9 cellular contexts compared by ENCODE assay signal in the genomic region with DNA sequence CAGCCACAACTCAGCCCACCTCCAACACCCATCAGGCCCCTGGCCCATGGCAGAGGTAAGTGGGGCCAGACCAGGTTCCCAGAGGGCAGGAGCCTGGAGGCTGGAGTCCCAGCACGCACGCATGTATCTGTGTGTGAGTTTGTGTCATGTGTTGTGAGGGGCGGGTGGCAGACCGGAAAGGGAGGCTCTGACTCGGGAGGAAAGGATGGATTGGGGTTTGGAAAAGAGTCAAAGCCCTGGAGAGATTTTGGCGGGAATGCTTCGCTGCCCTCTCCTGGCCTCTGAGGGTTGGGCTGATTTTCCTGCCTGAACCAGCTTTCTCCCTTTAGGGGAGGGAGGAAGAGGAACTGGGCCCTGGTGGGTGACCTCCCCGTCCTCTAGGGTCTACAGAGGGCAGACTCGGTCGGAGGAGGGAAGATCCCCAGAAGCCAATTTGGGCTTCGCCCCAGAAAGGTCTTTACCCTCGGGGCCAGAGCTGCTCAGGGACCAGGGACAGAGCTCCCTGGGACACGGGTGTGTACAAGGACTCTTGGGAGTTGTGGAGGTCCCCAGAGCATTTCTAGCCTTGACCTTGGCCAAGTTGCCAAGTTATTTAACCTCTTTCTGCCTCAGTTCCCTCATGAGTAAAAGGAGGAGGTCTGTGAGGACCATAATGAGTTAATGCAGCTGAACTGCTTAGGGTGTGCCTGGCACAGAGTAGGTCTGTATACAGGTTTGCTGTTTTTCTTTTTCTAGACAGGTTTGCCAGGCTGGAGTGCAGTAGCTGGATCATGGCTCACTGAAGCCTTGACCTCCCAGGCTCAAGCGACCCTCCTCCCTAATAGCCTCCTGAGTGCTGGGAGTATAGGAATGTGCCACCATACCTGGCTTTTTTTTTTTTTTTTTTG. TPM values are rescaled to one million over a fixed set of nuclear protein-coding genes. Genes with fewer than 3 reads are reported as not detected.
DNase-seq lines count a peak whose midpoint lies in the region; ATAC-seq and TF ChIP-seq lines count a peak whose summit lies in the region.
"Had no signal": no experiment of that assay in that cellular context is flagged by ENCODE, and none has a peak within 500 bp of the region (broad histone marks: within the 10 kb centered on the region; RNA-seq: fewer than 3 reads in every experiment).

No MANE protein-coding gene starts in this region.

- H3K36me3 ChIP-seq in brain microvascular endothelial cell (replicated peaks) (no peaks in the 10 kb centered on the region), right lobe of liver (no peaks in the 10 kb centered on the region), Peyer's patch (no peaks in the 10 kb centered on the region)

- peak; percentile 45 to 58 (median 48) for ATAC-seq in right lobe of liver

- H3K4me1 ChIP-seq in right lobe of liver: no peaks in the 10 kb centered on the region
- H3K4me1 ChIP-seq in Peyer's patch: peaks cover 0 to 27% (median under 1%) of the 10 kb centered on the region in 4 donors

- H3K9me3 ChIP-seq in right lobe of liver (no peaks in the 10 kb centered on the region), Peyer's patch (no peaks in the 10 kb centered on the region)

- DNase-seq in DMS79 treated with DMSO at 0.1 percent for 48 hours (lab: John Stamatoyannopoulos, UW): peak; percentile 10
- no peak for DNase-seq in DMS79 (lab: John Stamatoyannopoulos, UW)
- DNase-seq in NCI-H1417 (lab: John Stamatoyannopoulos, UW): peak; percentile 18 to 87 (median 66)
- DNase-seq in brain microvascular endothelial cell: no peak
- DNase-seq in right lobe of liver: no peak
- no peak for DNase-seq in Peyer's patch
- DNase-seq in NCI-H1048 (lab: John Stamatoyannopoulos, UW): no peak
- DNase-seq in stimulated activated CD4-positive, alpha-beta T cell treated with anti-CD3 and anti-CD28 coated beads, Interleukin-1b, Interleukin-23, amount 100 ng/mL, for 48 hours: no peak
- DNase-seq: activated T-cell treated with anti-CD3 and anti-CD28 coated beads, Interleukin-2, amount 50 U/mL, for 72 hours had no signal

- no peak overlapping the region for H3K4me3 ChIP-seq in brain microvascular endothelial cell (ENCODE audit: low read depth, low read length)
- H3K4me3 ChIP-seq in right lobe of liver: no peak overlapping the region
- H3K4me3 ChIP-seq in Peyer's patch: no peak overlapping the region

- TF ChIP-seq POLR2A in right lobe of liver (IDR thresholded peaks at IDR 0.05) (no peak), Peyer's patch (IDR thresholded peaks at IDR 0.05) (no peak)

- H3K27me3 ChIP-seq in brain microvascular endothelial cell (replicated peaks) (no peaks in the 10 kb centered on the region), right lobe of liver (no peaks in the 10 kb centered on the region), Peyer's patch (no peaks in the 10 kb centered on the region)

- 20% methylated on average over 2 of the region's 14 CpGs for WGBS in right lobe of liver (ENCODE audit: insufficient coverage, low coverage, low lambda C conversion rate, missing lambda C conversion rate)

- in situ Hi-C loops in brain microvascular endothelial cell (cut with HindIII; ENCODE audit: low pct_ligation_motif_present, low sequenced_read_pairs): no loop called here

- H3K27ac ChIP-seq in brain microvascular endothelial cell (peak overlapping the region; percentile 14), right lobe of liver (no peak overlapping the region), Peyer's patch (peak overlapping the region in 1 of 4 donors; percentile 49)

- TF ChIP-seq CTCF in brain microvascular endothelial cell (IDR thresholded peaks at IDR 0.05; ENCODE audit: low read depth, low read length, missing control alignments): peak; percentile 42
- TF ChIP-seq CTCF in right lobe of liver (IDR thresholded peaks at IDR 0.05): peak in 3 of 4 donors; percentile 3 to 14 (median 10)
- peak in 2 of 6 experiments; percentile 24 for TF ChIP-seq CTCF in Peyer's patch (IDR thresholded peaks at IDR 0.05)

- intact Hi-C loops in right lobe of liver (cut with DNase I): no loop called here

RNA-seq across cellular contexts. Expression of a gene that starts 6.9 kb away (rescaled TPM):
- total RNA-seq in right lobe of liver (10 to 100 TPM in 4 of 6 experiments, 1 to 10 TPM in 2; 6.5 to 14.0 (median 12.4) TPM), Peyer's patch (10 to 100 TPM in 2 of 4 donors, 1 to 10 TPM in 2; 8.3 to 20.6 (median 12.1) TPM)

RNA-seq across cellular contexts. Expression of a gene that starts 7.3 kb away (rescaled TPM):
- 10 to 100 TPM; 21.8 to 50.8 (median 32.6) TPM for total RNA-seq in right lobe of liver
- total RNA-seq in Peyer's patch: 100 to 1,000 TPM in 1 of 4 donors, 10 to 100 TPM in 3; 32.6 to 112 (median 57.5) TPM

RNA-seq across cellular contexts. Expression of a gene that starts 11.7 kb away (rescaled TPM):
- total RNA-seq in right lobe of liver: 1 to 10 TPM in 1 of 6 experiments, under 1 TPM in 3, not detected in 2; 0.35 to 1.2 (median 0.89) TPM
- total RNA-seq in Peyer's patch: 1 to 10 TPM in 3 of 4 donors, not detected in 1; 1.5 to 7.4 (median 1.7) TPM

RNA-seq across cellular contexts. Expression of a gene that starts 21.5 kb away (rescaled TPM):
- total RNA-seq in right lobe of liver: 10 to 100 TPM in 2 of 6 experiments, 1 to 10 TPM in 4; 4.9 to 19.2 (median 6.6) TPM
- total RNA-seq in Peyer's patch: 10 to 100 TPM in 1 of 4 donors, 1 to 10 TPM in 3; 3.5 to 12.4 (median 7.4) TPM

RNA-seq across cellular contexts. Expression of a gene that starts 23.7 kb away (rescaled TPM):
- total RNA-seq in right lobe of liver (10 to 100 TPM; 19.4 to 66.1 (median 23.3) TPM), Peyer's patch (100 to 1,000 TPM; 100 to 173 (median 122) TPM)

Comparison
In these comparisons a context has a peak if more than half of its experiments do, and no peak if none do; other contexts are left out.
1. DNase-seq: peak in DMS79 treated with DMSO at 0.1 percent for 48 hours (single experiment) and NCI-H1417 (3 of 3); none in DMS79 (single experiment), brain microvascular endothelial cell (single experiment), right lobe of liver (0 of 3), Peyer's patch (0 of 3), NCI-H1048 (single experiment) and stimulated activated CD4-positive, alpha-beta T cell treated with anti-CD3 and anti-CD28 coated beads, Interleukin-1b, Interleukin-23, amount 100 ng/mL, for 48 hours (single experiment).